In the genomic region with DNA sequence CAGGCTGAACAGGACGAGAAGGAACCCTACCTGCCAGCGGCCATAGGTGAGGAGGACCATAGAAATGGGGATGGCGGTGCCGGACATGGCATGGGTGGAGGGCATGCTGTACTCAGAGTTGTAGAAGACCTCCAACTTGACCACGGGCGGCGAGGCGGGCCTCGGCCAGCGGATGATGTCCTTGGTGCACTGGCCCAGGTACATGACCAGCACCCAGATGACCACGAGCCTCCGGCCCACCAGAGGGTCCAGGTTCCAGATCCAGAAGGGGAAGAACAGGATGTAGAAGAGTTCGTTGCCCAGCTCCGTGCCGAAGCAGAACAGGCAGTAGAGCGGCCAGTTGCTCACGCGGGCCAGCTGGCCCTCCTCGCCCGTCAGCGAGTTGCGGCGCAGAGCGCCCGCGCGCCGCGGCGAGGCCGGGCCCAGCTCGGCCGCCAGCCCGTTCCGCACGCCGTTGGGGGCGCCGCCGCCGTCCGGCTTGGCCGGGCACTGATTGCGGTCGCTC, we compare ENCODE assay signal across 8 cellular contexts. TPM values are rescaled to one million over a fixed set of nuclear protein-coding genes. Genes with fewer than 3 reads are reported as not detected.
DNase-seq lines count a peak whose midpoint lies in the region; ATAC-seq and TF ChIP-seq lines count a peak whose summit lies in the region.

No MANE protein-coding gene starts in this region.

- CTCF ChIA-PET in CD8-positive, alpha-beta memory T cell (lab: Charles Lee), result interaction anchor here (0.8 to 3.9 kb wide), 6 partner anchors 37 to 94 kb away, joined by 3 to 14 read pairs (median 4); a partner anchor contains a TSS

- WGBS in spleen, 5 donors, result 0 to 1% (median 1%) methylated on average over 34 to 45 of the region's 45 CpGs

- peaks cover 0 to 4% of the 10 kb centered on the region in 2 donors for H3K27me3 Mint-ChIP-seq in CD8-positive, alpha-beta memory T cell

- H3K27ac Mint-ChIP-seq in CD8-positive, alpha-beta memory T cell, result peak overlapping the region in 6 of 8 donors; percentile 89 to 99 (median 98)

- intact Hi-C loops in spleen (cut with DNase I; ENCODE audit: low total_unique reads), result no loop called here

- DNase-seq in CD8-positive, alpha-beta memory T cell, result peak in 4 of 5 donors; percentile 1 to 47 (median 5)
- peak; percentile 76 for DNase-seq in RWPE2 (ENCODE audit: low spot score)
- peak; percentile 53 for DNase-seq in cerebellar cortex (ENCODE audit: low spot score)
- peak; percentile 27 for DNase-seq in kidney glomerular epithelial cell (lab: John Stamatoyannopoulos, UW)
- DNase-seq in spleen, result peak; percentile 86
- no peak for DNase-seq in SIG-M5 (lab: John Stamatoyannopoulos, UW)

- no peaks in the 10 kb centered on the region for H3K9me3 ChIP-seq in CD8-positive, alpha-beta memory T cell (ENCODE audit: low read length)
- H3K9me3 ChIP-seq in RWPE2 (ENCODE audit: severe bottlenecking) (no peaks in the 10 kb centered on the region), spleen (no peaks in the 10 kb centered on the region)

- peaks cover 0 to 7% (median 0%) of the 10 kb centered on the region in 3 donors for H3K36me3 Mint-ChIP-seq in CD8-positive, alpha-beta memory T cell

- peak overlapping the region; percentile 96 for H3K4me3 ChIP-seq in CD8-positive, alpha-beta memory T cell (ENCODE audit: low read length)
- H3K4me3 ChIP-seq in RWPE2 (ENCODE audit: severe bottlenecking) (peak overlapping the region; percentile 98), spleen (peak overlapping the region; percentile 58 to 95 (median 86))

- H3K27me3 ChIP-seq in CD8-positive, alpha-beta memory T cell (ENCODE audit: insufficient read depth, low read length, poor library complexity, severe bottlenecking), result no peaks in the 10 kb centered on the region
- H3K27me3 ChIP-seq in RWPE2 (ENCODE audit: insufficient read depth, poor library complexity, severe bottlenecking) (no peaks in the 10 kb centered on the region), spleen (replicated peaks in 1 of 7) (no peaks in the 10 kb centered on the region)

- H3K4me3 Mint-ChIP-seq in CD8-positive, alpha-beta memory T cell, result peak overlapping the region; percentile 97 to 100 (median 99)

- no peaks in the 10 kb centered on the region for H3K9me3 Mint-ChIP-seq in CD8-positive, alpha-beta memory T cell

- H3K4me1 ChIP-seq in CD8-positive, alpha-beta memory T cell (ENCODE audit: insufficient read depth, low read length), result peaks cover 23% of the 10 kb centered on the region
- H3K4me1 ChIP-seq in RWPE2 (ENCODE audit: insufficient read depth, poor library complexity, severe bottlenecking) (peaks cover 12% of the 10 kb centered on the region), spleen (peaks cover 22 to 55% (median 37%) of the 10 kb centered on the region in 6 donors)

- H3K4me1 Mint-ChIP-seq in CD8-positive, alpha-beta memory T cell, result peaks cover 36 to 49% (median 47%) of the 10 kb centered on the region in 3 donors

- ATAC-seq in GM19035 (IDR thresholded peaks at IDR 0.05; ENCODE audit: unreplicated experiment) (peak; percentile 40), HG03139 (IDR thresholded peaks at IDR 0.05; ENCODE audit: unreplicated experiment) (peak; percentile 21), RWPE2 (ENCODE audit: low read depth) (peak; percentile 70)

- peak overlapping the region; percentile 68 for H3K27ac ChIP-seq in CD8-positive, alpha-beta memory T cell (ENCODE audit: low read depth, low read length)
- peak overlapping the region; percentile 66 for H3K27ac ChIP-seq in RWPE2 (ENCODE audit: poor library complexity, severe bottlenecking)
- peak overlapping the region; percentile 65 to 94 (median 91) for H3K27ac ChIP-seq in spleen

- H3K36me3 ChIP-seq in CD8-positive, alpha-beta memory T cell (ENCODE audit: insufficient read depth, low read length), result no peaks in the 10 kb centered on the region
- H3K36me3 ChIP-seq in RWPE2 (ENCODE audit: low read depth) (peaks cover 13% of the 10 kb centered on the region), spleen (peaks cover 0 to 5% (median 0%) of the 10 kb centered on the region in 6 donors)

- no peak for TF ChIP-seq CTCF in RWPE2 (IDR thresholded peaks at IDR 0.05; ENCODE audit: poor library complexity, severe bottlenecking)
- no peak for TF ChIP-seq CTCF in spleen (IDR thresholded peaks at IDR 0.05 in 8 of 11, conservative IDR thresholded peaks at IDR 0.05 in 3 of 11)

- TF ChIP-seq POLR2A in spleen (IDR thresholded peaks at IDR 0.05), result no peak

- POLR2A ChIA-PET in CD8-positive, alpha-beta memory T cell (lab: Charles Lee), result interaction anchor here (0.5 to 1.6 kb wide), 5 partner anchors 10 to 93 kb away, joined by 3 to 14 read pairs (median 5); a partner anchor contains a TSS

RNA-seq across cellular contexts. Expression of a gene that starts 0.6 kb away (rescaled TPM):
- total RNA-seq in CD8-positive, alpha-beta memory T cell, result 10 to 100 TPM; 12.4 to 13.9 TPM
- polyA plus RNA-seq in CD8-positive, alpha-beta memory T cell, result 15.1 TPM
- total RNA-seq in spleen, result 10 to 100 TPM; 24.3 to 36.1 (median 28.6) TPM
- 10 to 100 TPM; 18.5 to 19.6 (median 19.1) TPM for polyA plus RNA-seq in spleen
